32 cellular contexts compared by ENCODE assay signal in the genomic region with DNA sequence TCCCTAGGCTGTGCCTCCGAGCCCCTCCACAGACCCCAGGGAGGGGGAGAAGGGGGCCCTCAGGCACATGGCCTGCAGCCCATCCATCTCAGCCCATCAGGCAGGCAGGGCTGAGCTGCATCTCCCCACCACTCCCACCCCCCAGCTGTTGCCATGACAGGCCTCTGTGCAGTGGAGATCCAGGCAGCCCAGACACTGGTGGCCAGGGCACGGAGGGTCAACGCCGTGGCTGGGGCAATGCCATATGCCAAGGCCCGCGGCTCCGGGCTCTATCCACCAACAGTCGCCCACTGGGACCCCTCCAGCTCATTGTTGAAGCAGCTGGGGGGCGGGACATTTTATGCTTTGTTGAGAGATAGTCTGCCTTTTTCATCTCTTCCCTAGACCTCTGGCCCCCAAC.
"Had no signal": no experiment of that assay in that cellular context is flagged by ENCODE, and none has a peak within 500 bp of the region (broad histone marks: within the 10 kb centered on the region; RNA-seq: fewer than 3 reads in every experiment).

No MANE protein-coding gene starts in this region.

- H3K27ac ChIP-seq: KMS-11, PC-9, RWPE1 had no signal

- H3K27ac Mint-ChIP-seq: activated CD4-positive, alpha-beta memory T cell treated with anti-CD3 and anti-CD28 coated beads for 36 hours; activated naive CD4-positive, alpha-beta T cell treated with anti-CD3 and anti-CD28 coated beads, Interleukin-2, amount 10 ng/mL, durations not matched to agents 7 days and 5 days; activated naive CD8-positive, alpha-beta T cell; activated naive CD8-positive, alpha-beta T cell treated with anti-CD3 and anti-CD28 coated beads, Interleukin-2, amount 50 U/mL, for 24 hours; T-helper 1 cell treated with Interleukin-12 subunit alpha and Interleukin-12 subunit beta and Interleukin-4 antibody, amounts not matched to agents 30 μg/mL and 1 μg/mL, for 36 hours; T-helper 2 cell treated with Interferon-gamma antibody and Interleukin-4, amounts not matched to agents 5 μg/mL and 100 μg/mL, for 36 hours had no signal

- H3K36me3 Mint-ChIP-seq: activated CD4-positive, alpha-beta memory T cell treated with anti-CD3 and anti-CD28 coated beads for 36 hours; activated naive CD4-positive, alpha-beta T cell treated with anti-CD3 and anti-CD28 coated beads, Interleukin-2, amount 10 ng/mL, durations not matched to agents 7 days and 5 days; activated naive CD8-positive, alpha-beta T cell; brain had no signal

- H3K27me3 Mint-ChIP-seq: activated naive CD8-positive, alpha-beta T cell; brain had no signal

- H3K4me3 Mint-ChIP-seq: activated CD4-positive, alpha-beta memory T cell treated with anti-CD3 and anti-CD28 coated beads for 36 hours; activated naive CD4-positive, alpha-beta T cell treated with anti-CD3 and anti-CD28 coated beads, Interleukin-2, amount 10 ng/mL, durations not matched to agents 7 days and 5 days; activated naive CD8-positive, alpha-beta T cell; activated naive CD8-positive, alpha-beta T cell treated with anti-CD3 and anti-CD28 coated beads, Interleukin-2, amount 50 U/mL, for 24 hours; T-helper 1 cell treated with Interleukin-12 subunit alpha and Interleukin-12 subunit beta and Interleukin-4 antibody, amounts not matched to agents 30 μg/mL and 1 μg/mL, for 36 hours; T-helper 2 cell treated with Interferon-gamma antibody and Interleukin-4, amounts not matched to agents 5 μg/mL and 100 μg/mL, for 36 hours had no signal

- H3K4me1 Mint-ChIP-seq: activated naive CD4-positive, alpha-beta T cell treated with anti-CD3 and anti-CD28 coated beads, Interleukin-2, amount 10 ng/mL, durations not matched to agents 7 days and 5 days; activated naive CD8-positive, alpha-beta T cell treated with anti-CD3 and anti-CD28 coated beads, Interleukin-2, amount 50 U/mL, for 24 hours had no signal

- H3K4me3 ChIP-seq: PC-9 had no signal

- ATAC-seq: activated naive CD8-positive, alpha-beta T cell treated with anti-CD3 and anti-CD28 coated beads, Interleukin-2, amount 50 U/mL, for 24 hours; Right ventricle myocardium inferior had no signal

- H3K9me3 Mint-ChIP-seq: activated CD4-positive, alpha-beta memory T cell treated with anti-CD3 and anti-CD28 coated beads for 36 hours; activated naive CD4-positive, alpha-beta T cell treated with anti-CD3 and anti-CD28 coated beads, Interleukin-2, amount 10 ng/mL, durations not matched to agents 7 days and 5 days; activated naive CD8-positive, alpha-beta T cell treated with anti-CD3 and anti-CD28 coated beads, Interleukin-2, amount 50 U/mL, for 24 hours; T-helper 1 cell treated with Interleukin-12 subunit alpha and Interleukin-12 subunit beta and Interleukin-4 antibody, amounts not matched to agents 30 μg/mL and 1 μg/mL, for 36 hours; T-helper 2 cell treated with Interferon-gamma antibody and Interleukin-4, amounts not matched to agents 5 μg/mL and 100 μg/mL, for 36 hours had no signal

- DNase-seq: activated CD4-positive, alpha-beta memory T cell treated with anti-CD3 and anti-CD28 coated beads for 36 hours; activated CD4-positive, alpha-beta T cell treated with anti-CD3 and anti-CD28 coated beads, Interleukin-2, amount 50 U/mL, for 1 hour; activated CD8-positive, alpha-beta memory T cell treated with anti-CD3 and anti-CD28 coated beads, Interleukin-2, amount 50 U/mL, for 4 hours; activated effector memory CD4-positive, alpha-beta T cell treated with Interleukin-2 at 50 U/mL for 16 hours; activated naive CD4-positive, alpha-beta T cell treated with anti-CD3 and anti-CD28 coated beads, Interleukin-2, amount 10 ng/mL, durations not matched to agents 7 days and 5 days; activated naive CD8-positive, alpha-beta T cell treated with anti-CD3 and anti-CD28 coated beads, Interleukin-2, amount 50 U/mL, for 24 hours; activated T-cell treated with anti-CD3 and anti-CD28 coated beads for 4 hours; activated T-cell treated with anti-CD3 and anti-CD28 coated beads, Interleukin-2, amount 50 U/mL, for 48 hours; anterior cingulate cortex; central memory CD4-positive, alpha-beta T cell; MM.1S; MV-4-11; NCI-H1092 treated with DMSO at 0.1 percent for 48 hours; NCI-H1417; NCI-H146; NCI-H187; NCI-H2029 treated with DMSO at 0.1 percent for 48 hours; NCI-H2107; NCI-H2171; NCI-H510A; NCI-H526; NCI-H748 treated with DMSO at 0.1 percent for 48 hours; PC-9; SIG-M5; SW 1271 had no signal
